9 cellular contexts compared by ENCODE assay signal in genomic region chr12:56333197-56333678, GRCh38. TPM values are rescaled to one million over a fixed set of nuclear protein-coding genes. Genes with fewer than 3 reads are reported as not detected.
DNase-seq lines count a peak whose midpoint lies in the region; ATAC-seq, FAIRE-seq and TF ChIP-seq lines count a peak whose summit lies in the region.
"Had no signal": no experiment of that assay in that cellular context is flagged by ENCODE, and none has a peak within 500 bp of the region (broad histone marks: within the 10 kb centered on the region; RNA-seq: fewer than 3 reads in every experiment).

No MANE protein-coding gene starts in this region.

- TF ChIP-seq POLR2A in GM12891 (IDR thresholded peaks at IDR 0.05; ENCODE audit: low read depth, low read length) (peak; percentile 65; the same call in 1 of the 2 replicates), esophagus squamous epithelium (IDR thresholded peaks at IDR 0.05) (no peak)

- peaks cover 8% of the 10 kb centered on the region for H3K79me1 ChIP-seq in trophoblast cell (ENCODE audit: low read length)

- H2BK5ac ChIP-seq in trophoblast cell (ENCODE audit: low read depth, low read length, poor library complexity), result peak overlapping the region; percentile 23

- peak overlapping the region; percentile 14 for H3K9ac ChIP-seq in trophoblast cell (ENCODE audit: low read length)

- H3K9me3 ChIP-seq in esophagus squamous epithelium (no peaks in the 10 kb centered on the region), trophoblast cell (ENCODE audit: insufficient read depth, low read depth, low read length) (no peaks in the 10 kb centered on the region)

- peak overlapping the region; percentile 69 for H4K12ac ChIP-seq in trophoblast cell (ENCODE audit: low read depth, low read length)

- CTCF ChIA-PET in RWPE1 (lab: Yijun Ruan, JAX), result interaction anchor here (0.6 kb wide), 1 partner anchor 16 kb away, joined by 3 read pairs; no protein-coding TSS in a partner anchor

- no peaks in the 10 kb centered on the region for H3K27me3 ChIP-seq in esophagus squamous epithelium
- no peaks in the 10 kb centered on the region for H3K27me3 ChIP-seq in trophoblast cell (ENCODE audit: insufficient read depth, low read length)

- peak overlapping the region; percentile 77 for H3K18ac ChIP-seq in trophoblast cell (ENCODE audit: low read length)

- H3K4me2 ChIP-seq in trophoblast cell (ENCODE audit: low read length), result peak overlapping the region; percentile 82

- TF ChIP-seq CTCF in RWPE1 (conservative IDR thresholded peaks at IDR 0.05; ENCODE audit: low read depth) (no peak), esophagus squamous epithelium (IDR thresholded peaks at IDR 0.05) (no peak)

- ATAC-seq in HG02840 (IDR thresholded peaks at IDR 0.05; ENCODE audit: low FRiP score, unreplicated experiment), result no peak

- POLR2A ChIA-PET in RWPE1 (lab: Yijun Ruan, JAX; ENCODE audit: low non-redundant PET), result interaction anchor here (0.6 to 0.7 kb wide), 2 partner anchors 21 to 96 kb away, joined by 3 read pairs; no protein-coding TSS in a partner anchor

- WGBS in esophagus squamous epithelium, 2 donors, result 6 to 17% methylated on average over 7 to 8 of the region's 8 CpGs
- no CpG with 5 or more reads among the region's 8 CpGs for WGBS in trophoblast cell (ENCODE audit: extremely low coverage, insufficient coverage, insufficient read length)

- H3K4me3 ChIP-seq in esophagus squamous epithelium, result peak overlapping the region; percentile 41 to 82 (median 66)
- peak overlapping the region; percentile 62 for H3K4me3 ChIP-seq in trophoblast cell (ENCODE audit: low read depth, low read length)

- H3K23ac ChIP-seq in trophoblast cell (ENCODE audit: low read length), result no peak overlapping the region

- H3K4me1 ChIP-seq in esophagus squamous epithelium, result peaks cover 7 to 22% (median 9%) of the 10 kb centered on the region in 3 donors
- peaks cover 7 to 8% of the 10 kb centered on the region in 2 experiments for H3K4me1 ChIP-seq in trophoblast cell (ENCODE audit: control insufficient read depth in 1 of 2, insufficient read depth in 2 of 2, low read length in 2 of 2)

- no peak overlapping the region for H2BK12ac ChIP-seq in trophoblast cell (ENCODE audit: low read length)

- peak overlapping the region; percentile 53 for H3K4ac ChIP-seq in trophoblast cell (ENCODE audit: low read depth, low read length)

- peak overlapping the region; percentile 48 for H2BK120ac ChIP-seq in trophoblast cell (ENCODE audit: insufficient read depth, low read length, poor library complexity)

- no peak for DNase-seq in GM12891 (ENCODE audit: insufficient read length, low spot score)
- DNase-seq in RWPE1 (ENCODE audit: low spot score), result peak; percentile 41
- no peak for DNase-seq in esophagus squamous epithelium (lab: John Stamatoyannopoulos, UW)
- no peak for DNase-seq in trophoblast cell
- DNase-seq in inferior parietal cortex (ENCODE audit: extremely low spot score), result no peak
- DNase-seq in islet precursor cell, result no peak
- no peak for DNase-seq in DMS53 (lab: John Stamatoyannopoulos, UW)

- peaks cover 2% of the 10 kb centered on the region for H3K79me2 ChIP-seq in trophoblast cell (ENCODE audit: control insufficient read depth, insufficient read depth, low read length, poor library complexity)

- peak overlapping the region; percentile 93 for H4K91ac ChIP-seq in trophoblast cell (ENCODE audit: low read depth, low read length)

- intact Hi-C loops in esophagus squamous epithelium (cut with DNase I), result no loop called here

- H2AFZ ChIP-seq in trophoblast cell (ENCODE audit: insufficient read depth, low read length, poor library complexity), result peak overlapping the region; percentile 21

- peak overlapping the region; percentile 94 for H4K8ac ChIP-seq in trophoblast cell (ENCODE audit: low read depth, low read length)

- no peak for FAIRE-seq in GM12891 (lab: Jason Lieb, UNC)

- peaks cover 0 to 5% (median 0%) of the 10 kb centered on the region in 3 donors for H3K36me3 ChIP-seq in esophagus squamous epithelium
- H3K36me3 ChIP-seq in trophoblast cell (ENCODE audit: control insufficient read depth in 1 of 2, insufficient read depth in 2 of 2, low read length in 2 of 2), result no peaks in the 10 kb centered on the region

- H2AK5ac ChIP-seq in trophoblast cell (ENCODE audit: low read length), result peak overlapping the region; percentile 51

- H3K14ac ChIP-seq in trophoblast cell (ENCODE audit: low read length), result peak overlapping the region; percentile 67

- H3K27ac ChIP-seq in RWPE1 (peak overlapping the region; percentile 89), esophagus squamous epithelium (peak overlapping the region; percentile 88 to 96 (median 96)), trophoblast cell (ENCODE audit: low read depth, low read length) (peak overlapping the region; percentile 95)

TF ChIP-seq in GM12891, 5 proteins besides CTCF, POLR2A, EP300 and RAD21:
- TF ChIP-seq PAX5 (IDR thresholded peaks at IDR 0.05; ENCODE audit: insufficient read depth, low read length, severe bottlenecking) (no peak), POLR2AphosphoS5 (IDR thresholded peaks at IDR 0.05; ENCODE audit: low read depth, low read length) (peak; percentile 30; the same call in 1 of the 2 replicates), POU2F2 (IDR thresholded peaks at IDR 0.05; ENCODE audit: low read depth, low read length) (no peak)
TF ChIP-seq in GM12891: peak in this region for 1.

RNA-seq across cellular contexts. Expression of gene PAN2, which starts 0.6 kb away (rescaled TPM):
- polyA plus RNA-seq in GM12891 (2012; ENCODE audit: low read depth, missing spikeins), result 35.9 TPM
- 10 to 100 TPM; 10.2 to 35.9 (median 14.9) TPM for total RNA-seq in esophagus squamous epithelium
- 15.4 and 16.2 TPM in 2 replicates for polyA plus RNA-seq in trophoblast cell (2013)

RNA-seq across cellular contexts. Expression of gene IL23A, which starts 5.4 kb away (rescaled TPM):
- 6.2 TPM for polyA plus RNA-seq in GM12891 (2012; ENCODE audit: low read depth, missing spikeins)
- total RNA-seq in esophagus squamous epithelium, result 10 to 100 TPM in 1 of 4 donors, 1 to 10 TPM in 2, not detected in 1; 2.6 to 28.6 (median 2.8) TPM
- 0.40 and 0.48 TPM in 2 replicates for polyA plus RNA-seq in trophoblast cell (2013)

RNA-seq across cellular contexts. Expression of gene CNPY2, which starts 17.4 kb away (rescaled TPM):
- polyA plus RNA-seq in GM12891 (2012; ENCODE audit: low read depth, missing spikeins), result 86.6 TPM
- 10 to 100 TPM; 37.2 to 66.6 (median 55.3) TPM for total RNA-seq in esophagus squamous epithelium
- 217 TPM in 2 replicates for polyA plus RNA-seq in trophoblast cell (2013)

RNA-seq across cellular contexts. Expression of gene STAT2, which starts 26.7 kb away (rescaled TPM):
- 45.0 TPM for polyA plus RNA-seq in GM12891 (2012; ENCODE audit: low read depth, missing spikeins)
- total RNA-seq in esophagus squamous epithelium, result 10 to 100 TPM; 54.3 to 83.7 (median 62.4) TPM
- 51.2 and 51.9 TPM in 2 replicates for polyA plus RNA-seq in trophoblast cell (2013)

RNA-seq across cellular contexts. Expression of gene APOF, which starts 29.4 kb away (rescaled TPM):
- 0.15 TPM for polyA plus RNA-seq in GM12891 (2012; ENCODE audit: low read depth, missing spikeins)
- total RNA-seq in esophagus squamous epithelium, result not detected
- not detected in 2 replicates for polyA plus RNA-seq in trophoblast cell (2013)
- total RNA-seq: SK-MEL-5 had no signal
